Comparison of ENCODE assay signal across 8 cellular contexts in the genomic region with DNA sequence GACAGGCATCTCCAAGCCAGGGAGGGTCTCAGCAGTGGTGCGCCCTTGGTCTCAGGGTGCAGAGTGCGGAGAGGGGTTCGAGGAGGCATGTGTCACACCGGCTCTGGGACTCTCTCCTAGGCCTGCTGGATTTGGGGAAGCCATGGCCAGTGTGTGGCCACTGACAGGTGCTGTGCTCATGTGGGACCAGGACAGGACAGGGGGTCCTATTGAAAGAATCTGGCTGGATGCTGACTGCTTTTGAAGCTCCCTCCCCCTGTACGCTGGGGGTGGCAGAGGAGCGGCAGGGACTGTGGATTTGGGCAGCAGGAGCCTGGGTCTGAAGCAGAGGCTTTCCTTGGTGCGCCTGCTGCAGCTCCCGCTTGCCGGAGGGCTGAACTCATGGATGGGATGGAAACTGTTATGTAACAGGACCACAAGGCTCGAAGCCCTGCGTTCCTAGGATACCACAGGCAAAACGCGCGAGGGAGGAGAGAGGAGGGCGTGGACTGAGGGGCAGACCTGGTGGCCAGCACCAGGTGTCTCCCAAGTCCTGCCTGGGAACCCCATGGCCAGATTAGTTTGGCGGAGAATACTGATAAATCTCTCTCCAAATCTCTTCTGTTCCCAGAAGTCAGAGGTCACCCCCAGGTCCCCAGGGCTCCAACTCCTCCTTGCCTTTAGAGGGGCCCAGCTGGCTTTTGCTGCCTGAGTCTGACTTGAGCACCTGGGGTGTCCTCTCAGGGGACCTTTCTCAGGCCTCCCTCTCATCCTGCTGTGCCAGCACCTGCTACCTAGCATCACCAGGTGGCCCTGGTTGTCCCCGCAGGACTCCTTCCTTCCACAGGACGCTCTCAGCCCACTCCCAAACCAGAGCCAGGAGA. TPM values are rescaled to one million over a fixed set of nuclear protein-coding genes. Genes with fewer than 3 reads are reported as not detected.
DNase-seq lines count a peak whose midpoint lies in the region; ATAC-seq and TF ChIP-seq lines count a peak whose summit lies in the region.

No MANE protein-coding gene starts in this region.

- H3K27ac ChIP-seq in mesenchymal stem cell (ENCODE audit: low read length, poor library complexity, severe bottlenecking) = no peak overlapping the region
- peak overlapping the region; percentile 65 to 79 for H3K27ac ChIP-seq in uterus

- H3K9ac ChIP-seq in mesenchymal stem cell (ENCODE audit: low read length) = peak overlapping the region; percentile 34

- peak; percentile 7 to 16 for ATAC-seq in activated T-cell treated with anti-CD3 and anti-CD28 coated beads, Interleukin-2, amount 50 U/mL, for 72 hours (replicated peaks in 1 of 2)
- ATAC-seq in HG03095 (IDR thresholded peaks at IDR 0.05; ENCODE audit: unreplicated experiment) = no peak
- no peak for ATAC-seq in HG02763 (IDR thresholded peaks at IDR 0.05; ENCODE audit: unreplicated experiment)

- H3K27ac Mint-ChIP-seq in activated T-cell treated with anti-CD3 and anti-CD28 coated beads, Interleukin-2, amount 50 U/mL, for 72 hours = no peak overlapping the region

- no peak overlapping the region for H2AFZ ChIP-seq in mesenchymal stem cell (ENCODE audit: low read depth, low read length)

- H2BK15ac ChIP-seq in mesenchymal stem cell (ENCODE audit: low read depth, poor library complexity, severe bottlenecking) = peak overlapping the region; percentile 15

- DNase-seq in activated T-cell treated with anti-CD3 and anti-CD28 coated beads, Interleukin-2, amount 50 U/mL, for 72 hours = no peak
- DNase-seq in activated T-cell treated with anti-CD3 and anti-CD28 coated beads, Interleukin-2, amount 50 U/mL, for 48 hours = no peak
- DNase-seq in cerebellum (ENCODE audit: low spot score) (peak; percentile 80), mesenchymal stem cell (no peak), uterus (peak; percentile 54 to 65)
- no peak for DNase-seq in activated CD4-positive, alpha-beta T cell treated with anti-CD3 and anti-CD28 coated beads for 4 hours

- no peak overlapping the region for H2BK120ac ChIP-seq in mesenchymal stem cell (ENCODE audit: low read depth, low read length)

- H3K4me3 ChIP-seq in mesenchymal stem cell (ENCODE audit: insufficient read depth in 1 of 2, low read depth in 1 of 2, low read length in 2 of 2) (peak overlapping the region in 1 of 2 experiments; percentile 66), uterus (peak overlapping the region; percentile 42 to 46)

- no peak for TF ChIP-seq POLR2A in uterus (IDR thresholded peaks at IDR 0.05)

- H2BK12ac ChIP-seq in mesenchymal stem cell (ENCODE audit: low read length in 2 of 2) = peak overlapping the region in 1 of 2 experiments; percentile 29

- H3K14ac ChIP-seq in mesenchymal stem cell (ENCODE audit: low read length in 2 of 2) = peak overlapping the region in 1 of 2 experiments; percentile 64

- H3K4me3 Mint-ChIP-seq in activated T-cell treated with anti-CD3 and anti-CD28 coated beads, Interleukin-2, amount 50 U/mL, for 72 hours = no peak overlapping the region

- no peak overlapping the region for H2BK5ac ChIP-seq in mesenchymal stem cell (ENCODE audit: low read depth, low read length, poor library complexity, severe bottlenecking)

- WGBS in mesenchymal stem cell = 87% methylated on average over 17 of the region's 18 CpGs

- H3K4me1 ChIP-seq in mesenchymal stem cell (ENCODE audit: control insufficient read depth, insufficient read depth, low read depth, low read length) (peaks cover 17% of the 10 kb centered on the region), uterus (peaks cover 4 to 19% of the 10 kb centered on the region in 2 donors)

- peak overlapping the region; percentile 16 for H4K91ac ChIP-seq in mesenchymal stem cell (ENCODE audit: low read length)

- H3K4ac ChIP-seq in mesenchymal stem cell (ENCODE audit: low read depth in 1 of 2, low read length in 2 of 2) = no peak overlapping the region

- H3K4me1 Mint-ChIP-seq in activated T-cell treated with anti-CD3 and anti-CD28 coated beads, Interleukin-2, amount 50 U/mL, for 72 hours (ENCODE audit: low read depth) = no peaks in the 10 kb centered on the region

- H3K23ac ChIP-seq in mesenchymal stem cell (ENCODE audit: low read length in 2 of 2) = no peak overlapping the region

- H3K27me3 ChIP-seq in mesenchymal stem cell (ENCODE audit: control insufficient read depth in 1 of 2, insufficient read depth in 1 of 2, low read length in 2 of 2) (peaks cover 0 to 36% of the 10 kb centered on the region in 2 experiments), uterus (no peaks in the 10 kb centered on the region)

- no peak overlapping the region for H3K18ac ChIP-seq in mesenchymal stem cell (ENCODE audit: low read depth in 1 of 2, low read length in 2 of 2)

- H2AK5ac ChIP-seq in mesenchymal stem cell (ENCODE audit: low read length, severe bottlenecking) = peak overlapping the region; percentile 28

- H3K36me3 Mint-ChIP-seq in activated T-cell treated with anti-CD3 and anti-CD28 coated beads, Interleukin-2, amount 50 U/mL, for 72 hours (ENCODE audit: insufficient read depth in 2 of 2) = no peaks in the 10 kb centered on the region

- no peaks in the 10 kb centered on the region for H3K79me1 ChIP-seq in mesenchymal stem cell (replicated peaks; ENCODE audit: low read length, poor library complexity, severe bottlenecking)

- no peaks in the 10 kb centered on the region for H3K27me3 Mint-ChIP-seq in activated T-cell treated with anti-CD3 and anti-CD28 coated beads, Interleukin-2, amount 50 U/mL, for 72 hours (ENCODE audit: low read depth)

- H4K8ac ChIP-seq in mesenchymal stem cell (ENCODE audit: low read length) = no peak overlapping the region

- intact Hi-C loops in uterus (cut with DNase I; ENCODE audit: low total_unique reads) = no loop called here

- TF ChIP-seq CTCF in uterus (IDR thresholded peaks at IDR 0.05) = no peak

- H3K9me3 ChIP-seq in mesenchymal stem cell (ENCODE audit: control insufficient read depth, low read length) (no peaks in the 10 kb centered on the region), uterus (no peaks in the 10 kb centered on the region)

- no peak overlapping the region for H3K4me2 ChIP-seq in mesenchymal stem cell (ENCODE audit: low read length, poor library complexity, severe bottlenecking)

- H3K36me3 ChIP-seq in mesenchymal stem cell (ENCODE audit: control insufficient read depth in 1 of 2, insufficient read depth in 2 of 2, low read depth in 1 of 2, low read length in 2 of 2) (peaks cover 0 to 2% of the 10 kb centered on the region in 2 experiments), uterus (no peaks in the 10 kb centered on the region)

- no peaks in the 10 kb centered on the region for H3K9me3 Mint-ChIP-seq in activated T-cell treated with anti-CD3 and anti-CD28 coated beads, Interleukin-2, amount 50 U/mL, for 72 hours

RNA-seq across cellular contexts. Expression of a gene that starts 13.8 kb away (rescaled TPM):
- total RNA-seq in activated T-cell treated with anti-CD3 and anti-CD28 coated beads, Interleukin-2, amount 50 U/mL, for 72 hours = 1 to 10 TPM; 1.5 to 2.0 TPM
- 6.3 TPM for total RNA-seq in cerebellum
- 2.1 TPM for polyA plus RNA-seq in mesenchymal stem cell (2013, experiment 1 of 2)
- polyA plus RNA-seq in mesenchymal stem cell (2013, experiment 2 of 2) = 2.5 TPM
- total RNA-seq in uterus = 10 to 100 TPM in 2 of 4 donors, 1 to 10 TPM in 2; 8.5 to 73.7 (median 15.1) TPM

Comparison
In these comparisons a context has a peak if more than half of its experiments do, and no peak if none do; other contexts are left out.
1. ATAC-seq: peak in activated T-cell treated with anti-CD3 and anti-CD28 coated beads, Interleukin-2, amount 50 U/mL, for 72 hours (2 of 2); none in HG03095 (single experiment) and HG02763 (single experiment).
2. DNase-seq: peak in cerebellum (single experiment) and uterus (2 of 2); none in activated T-cell treated with anti-CD3 and anti-CD28 coated beads, Interleukin-2, amount 50 U/mL, for 72 hours (0 of 2), activated T-cell treated with anti-CD3 and anti-CD28 coated beads, Interleukin-2, amount 50 U/mL, for 48 hours (0 of 2), mesenchymal stem cell (single experiment) and activated CD4-positive, alpha-beta T cell treated with anti-CD3 and anti-CD28 coated beads for 4 hours (0 of 2).